Comparison of ENCODE assay signal across 2 cellular contexts in genomic region chr1:24503003-24503751, GRCh38.
TF ChIP-seq lines count a peak whose summit lies in the region.

No MANE protein-coding gene starts in this region.

TF ChIP-seq in endothelial cell of umbilical vein, 7 proteins besides CTCF, POLR2A, EP300 and RAD21 (continued from another document):
- TF ChIP-seq EZH2 (IDR thresholded peaks at IDR 0.05; ENCODE audit: borderline replicate concordance, low read depth, low read length, severe bottlenecking) (no peak), MAX (IDR thresholded peaks at IDR 0.05; ENCODE audit: insufficient read depth, insufficient read length) (no peak), POLR2AphosphoS5 (IDR thresholded peaks at IDR 0.05; ENCODE audit: insufficient read depth, low read depth, low read length) (no peak)

TF ChIP-seq in neural cell, 6 proteins besides CTCF, POLR2A, EP300 and RAD21:
- TF ChIP-seq REST (IDR thresholded peaks at IDR 0.05; ENCODE audit: borderline replicate concordance): no peak
- no peak for TF ChIP-seq SMC3 (conservative IDR thresholded peaks at IDR 0.05; ENCODE audit: poor library complexity)
- no peak for TF ChIP-seq EZH2 (IDR thresholded peaks at IDR 0.05; ENCODE audit: borderline replicate concordance, insufficient read depth, low read length, poor library complexity, severe bottlenecking)
- no peak for TF ChIP-seq MXI1 (conservative IDR thresholded peaks at IDR 0.05; ENCODE audit: poor library complexity, severe bottlenecking)
- no peak for TF ChIP-seq TAF1 (IDR thresholded peaks at IDR 0.05; ENCODE audit: low read depth)
- TF ChIP-seq POLR2AphosphoS5 (IDR thresholded peaks at IDR 0.05): no peak
